Comparison of ENCODE assay signal across 11 cellular contexts in genomic region chr6:18920701-18921100, GRCh38.
DNase-seq lines count a peak whose midpoint lies in the region; ATAC-seq and TF ChIP-seq lines count a peak whose summit lies in the region.
"Had no signal": no experiment of that assay in that cellular context is flagged by ENCODE, and none has a peak within 500 bp of the region (broad histone marks: within the 10 kb centered on the region; RNA-seq: fewer than 3 reads in every experiment).

No MANE protein-coding gene starts in this region.

- WGBS in endodermal cell (ENCODE audit: insufficient coverage in 1 of 2, insufficient read length in 1 of 2), 2 experiments = 76% methylated on average over 3 of the region's 3 CpGs; no CpG with 5 or more reads in 1 of the 2 experiments

- H3K4me3 ChIP-seq in GM23338 = no peak overlapping the region
- H3K4me3 ChIP-seq in endodermal cell (ENCODE audit: low read length) = no peak overlapping the region
- H3K4me3 ChIP-seq in osteoblast (ENCODE audit: insufficient read depth, low read length) = no peak overlapping the region

- H3K36me3 ChIP-seq in GM23338 (ENCODE audit: insufficient read depth) (no peaks in the 10 kb centered on the region), endodermal cell (ENCODE audit: control insufficient read depth, insufficient read depth, low read length) (no peaks in the 10 kb centered on the region), osteoblast (ENCODE audit: insufficient read depth, low read length) (no peaks in the 10 kb centered on the region)

- H3K9me3 Mint-ChIP-seq in GM23338 = no peaks in the 10 kb centered on the region
- no peaks in the 10 kb centered on the region for H3K9me3 Mint-ChIP-seq in endodermal cell
- H3K9me3 Mint-ChIP-seq in stimulated activated effector memory CD8-positive, alpha-beta T cell treated with anti-CD3 and anti-CD28 coated beads, Interleukin-12 subunit alpha, Interleukin-12 subunit beta, amount 100 ng/mL, for 72 hours = peaks cover 15% of the 10 kb centered on the region

- peak; percentile 48 for ATAC-seq in GM23338
- peak; percentile 26 for ATAC-seq in stimulated activated effector memory CD8-positive, alpha-beta T cell treated with anti-CD3 and anti-CD28 coated beads, Interleukin-12 subunit alpha, Interleukin-12 subunit beta, amount 100 ng/mL, for 72 hours

- H3K4me2 ChIP-seq in GM23338 = no peak overlapping the region
- no peak overlapping the region for H3K4me2 ChIP-seq in osteoblast (ENCODE audit: insufficient read depth, low read length)

- H3F3A ChIP-seq in GM23338 (replicated peaks; ENCODE audit: low read depth) = no peaks in the 10 kb centered on the region

- H3K4me1 Mint-ChIP-seq in GM23338 (peaks cover 14% of the 10 kb centered on the region), endodermal cell (peaks cover 11% of the 10 kb centered on the region)
- no peaks in the 10 kb centered on the region for H3K4me1 Mint-ChIP-seq in stimulated activated effector memory CD8-positive, alpha-beta T cell treated with anti-CD3 and anti-CD28 coated beads, Interleukin-12 subunit alpha, Interleukin-12 subunit beta, amount 100 ng/mL, for 72 hours
- H3K4me1 Mint-ChIP-seq: B cell had no signal

- no peaks in the 10 kb centered on the region for H4K20me1 ChIP-seq in GM23338 (replicated peaks; ENCODE audit: insufficient read depth)
- H4K20me1 ChIP-seq in osteoblast (ENCODE audit: insufficient read depth, low read length) = no peaks in the 10 kb centered on the region

- TF ChIP-seq CTCF in GM23338 (conservative IDR thresholded peaks at IDR 0.05; ENCODE audit: low read depth in 2 of 2) = no peak
- TF ChIP-seq CTCF in endodermal cell (conservative IDR thresholded peaks at IDR 0.05) = no peak
- TF ChIP-seq CTCF in osteoblast (IDR thresholded peaks at IDR 0.05; ENCODE audit: extremely low read depth, low read depth, low read length) = no peak

- intact Hi-C loops in posterior cingulate gyrus (cut with DNase I) = no loop called here

- peak overlapping the region; percentile 30 for H2AFZ ChIP-seq in GM23338
- no peak overlapping the region for H2AFZ ChIP-seq in osteoblast (ENCODE audit: low read length)

- no peaks in the 10 kb centered on the region for H3K9me2 ChIP-seq in GM23338 (ENCODE audit: insufficient read depth)

- H3K4me1 ChIP-seq in GM23338 (ENCODE audit: insufficient read depth) (peaks cover 4% of the 10 kb centered on the region; the same call in 1 of the 2 replicates), endodermal cell (ENCODE audit: control insufficient read depth, insufficient read depth, low read length) (no peaks in the 10 kb centered on the region), osteoblast (ENCODE audit: insufficient read depth, low read length) (no peaks in the 10 kb centered on the region)

- H3K27ac Mint-ChIP-seq in GM23338 (no peak overlapping the region), endodermal cell (no peak overlapping the region)
- no peak overlapping the region for H3K27ac Mint-ChIP-seq in stimulated activated effector memory CD8-positive, alpha-beta T cell treated with anti-CD3 and anti-CD28 coated beads, Interleukin-12 subunit alpha, Interleukin-12 subunit beta, amount 100 ng/mL, for 72 hours
- H3K27ac Mint-ChIP-seq: B cell; CD4-positive, alpha-beta T cell had no signal

- H3K4me3 Mint-ChIP-seq in GM23338 = no peak overlapping the region
- H3K4me3 Mint-ChIP-seq in endodermal cell = no peak overlapping the region
- no peak overlapping the region for H3K4me3 Mint-ChIP-seq in stimulated activated effector memory CD8-positive, alpha-beta T cell treated with anti-CD3 and anti-CD28 coated beads, Interleukin-12 subunit alpha, Interleukin-12 subunit beta, amount 100 ng/mL, for 72 hours
- H3K4me3 Mint-ChIP-seq: B cell; CD4-positive, alpha-beta T cell had no signal

- no peaks in the 10 kb centered on the region for H3K9me3 ChIP-seq in endodermal cell (ENCODE audit: control insufficient read depth, low read length)
- peaks cover 2% of the 10 kb centered on the region for H3K9me3 ChIP-seq in osteoblast (ENCODE audit: low read depth, low read length)

- H3K27me3 Mint-ChIP-seq in GM23338 (ENCODE audit: insufficient read depth, low read depth, poor library complexity) (no peaks in the 10 kb centered on the region), endodermal cell (ENCODE audit: insufficient read depth) (no peaks in the 10 kb centered on the region)
- H3K27me3 Mint-ChIP-seq: B cell; CD4-positive, alpha-beta T cell had no signal

- H3K36me3 Mint-ChIP-seq in GM23338 (ENCODE audit: low read depth) (no peaks in the 10 kb centered on the region), endodermal cell (ENCODE audit: low read depth) (no peaks in the 10 kb centered on the region)
- H3K36me3 Mint-ChIP-seq in stimulated activated effector memory CD8-positive, alpha-beta T cell treated with anti-CD3 and anti-CD28 coated beads, Interleukin-12 subunit alpha, Interleukin-12 subunit beta, amount 100 ng/mL, for 72 hours = no peaks in the 10 kb centered on the region

- DNase-seq in GM23338 (ENCODE audit: low spot score) (no peak), NCI-H146 treated with DMSO at 0.1 percent for 48 hours (lab: John Stamatoyannopoulos, UW; ENCODE audit: unreplicated experiment) (peak; percentile 39), endodermal cell (peak; percentile 66), osteoblast (ENCODE audit: insufficient read length, low spot score, missing footprints) (no peak), posterior cingulate gyrus (no peak), ecto neural progenitor cell (ENCODE audit: low spot score) (no peak)
- no peak for DNase-seq in stimulated activated effector memory CD8-positive, alpha-beta T cell treated with anti-CD3 and anti-CD28 coated beads, Interleukin-12 subunit alpha, Interleukin-12 subunit beta, amount 100 ng/mL, for 72 hours (ENCODE audit: low spot score in 2 of 2)
- DNase-seq: C1 segment of cervical spinal cord; CD4-positive, alpha-beta T cell; H7 had no signal

- no peak overlapping the region for H3K27ac ChIP-seq in GM23338 (ENCODE audit: low read depth)
- no peak overlapping the region for H3K27ac ChIP-seq in endodermal cell (ENCODE audit: low read depth, low read length)
- no peak overlapping the region for H3K27ac ChIP-seq in osteoblast (ENCODE audit: low read depth, low read length)

- H3K9ac ChIP-seq in endodermal cell (ENCODE audit: extremely low read depth, low read length, poor library complexity, severe bottlenecking) = no peak overlapping the region

- H3K79me2 ChIP-seq in GM23338 (replicated peaks; ENCODE audit: insufficient read depth) (no peaks in the 10 kb centered on the region), osteoblast (ENCODE audit: insufficient read depth, low read length) (no peaks in the 10 kb centered on the region)

- H3K27me3 ChIP-seq in GM23338 (ENCODE audit: insufficient read depth) = no peaks in the 10 kb centered on the region
- H3K27me3 ChIP-seq in endodermal cell (ENCODE audit: control insufficient read depth, insufficient read depth, low read length, poor library complexity, severe bottlenecking) = no peaks in the 10 kb centered on the region
- no peaks in the 10 kb centered on the region for H3K27me3 ChIP-seq in osteoblast (ENCODE audit: insufficient read depth, low read length)

TF ChIP-seq in GM23338, 12 proteins besides CTCF, POLR2A, EP300 and RAD21 (continues in another document):
- no peak for TF ChIP-seq ZNF331 (CRISPR knock-in tag; IDR thresholded peaks at IDR 0.05; ENCODE audit: low read depth)
- TF ChIP-seq NANOG (IDR thresholded peaks at IDR 0.05; ENCODE audit: borderline replicate concordance) = no peak
- TF ChIP-seq STAT1 (IDR thresholded peaks at IDR 0.05; ENCODE audit: unreplicated experiment) = no peak
- TF ChIP-seq ZNF114 (CRISPR knock-in tag; IDR thresholded peaks at IDR 0.05) = no peak
- no peak for TF ChIP-seq ETS1 (IDR thresholded peaks at IDR 0.05)
- TF ChIP-seq EZH2 (IDR thresholded peaks at IDR 0.05; ENCODE audit: low read depth, unreplicated experiment) = no peak

Comparison
In these comparisons a context has a peak if more than half of its experiments do, and no peak if none do; other contexts are left out.
1. DNase-seq: peak in NCI-H146 treated with DMSO at 0.1 percent for 48 hours (single experiment) and endodermal cell (single experiment); none in GM23338 (single experiment), stimulated activated effector memory CD8-positive, alpha-beta T cell treated with anti-CD3 and anti-CD28 coated beads, Interleukin-12 subunit alpha, Interleukin-12 subunit beta, amount 100 ng/mL, for 72 hours (0 of 2), osteoblast (single experiment), posterior cingulate gyrus (0 of 10) and ecto neural progenitor cell (single experiment).